In genomic region chr22:49510718-49511117, GRCh38 we compare ENCODE assay signal across 26 cellular contexts.
DNase-seq lines count a peak whose midpoint lies in the region; ATAC-seq and TF ChIP-seq lines count a peak whose summit lies in the region.
"Had no signal": no experiment of that assay in that cellular context is flagged by ENCODE, and none has a peak within 500 bp of the region (broad histone marks: within the 10 kb centered on the region; RNA-seq: fewer than 3 reads in every experiment).

No MANE protein-coding gene starts in this region.

- no peaks in the 10 kb centered on the region for H3K27me3 ChIP-seq in CD8-positive, alpha-beta memory T cell (ENCODE audit: insufficient read depth, low read length, poor library complexity, severe bottlenecking)
- H3K27me3 ChIP-seq: tibial artery had no signal

- H3K4me3 ChIP-seq in CD8-positive, alpha-beta memory T cell (ENCODE audit: low read length), result no peak overlapping the region
- H3K4me3 ChIP-seq in mucosa of descending colon, result no peak overlapping the region
- H3K4me3 ChIP-seq: gastrocnemius medialis, GM23248, prostate gland, tibial artery had no signal

- no peak for ATAC-seq in memory B cell (ENCODE audit: low read depth)
- no peak for ATAC-seq in mucosa of descending colon
- ATAC-seq: activated CD4-positive, CD25-positive, alpha-beta regulatory T cell treated with anti-CD3 and anti-CD28 coated beads, Interleukin-2, amount 50 U/mL, for 24 hours; gastrocnemius medialis; Panc1 had no signal

- POLR2A ChIA-PET in CD8-positive, alpha-beta memory T cell (lab: Charles Lee), result no interaction called here
- POLR2A ChIA-PET in activated CD4-positive, alpha-beta memory T cell treated with anti-CD3 and anti-CD28 coated beads, Interleukin-2, amount 10 ng/mL, durations not matched to agents 7 days and 5 days (lab: Charles Lee), result no interaction called here

- H3K9me3 Mint-ChIP-seq in T-helper 2 cell treated with Interferon-gamma antibody and Interleukin-4, amounts not matched to agents 5 μg/mL and 100 μg/mL, for 36 hours, result peaks cover 37% of the 10 kb centered on the region
- peaks cover 14 to 42% (median 29%) of the 10 kb centered on the region in 5 donors for H3K9me3 Mint-ChIP-seq in CD8-positive, alpha-beta memory T cell
- peaks cover 34% of the 10 kb centered on the region for H3K9me3 Mint-ChIP-seq in activated CD4-positive, alpha-beta memory T cell treated with anti-CD3 and anti-CD28 coated beads, Interleukin-2, amount 10 ng/mL, durations not matched to agents 7 days and 5 days
- peaks cover 13% of the 10 kb centered on the region for H3K9me3 Mint-ChIP-seq in memory B cell

- no peaks in the 10 kb centered on the region for H3K27me3 Mint-ChIP-seq in T-helper 2 cell treated with Interferon-gamma antibody and Interleukin-4, amounts not matched to agents 5 μg/mL and 100 μg/mL, for 36 hours (ENCODE audit: low read depth)
- no peaks in the 10 kb centered on the region for H3K27me3 Mint-ChIP-seq in CD8-positive, alpha-beta memory T cell
- H3K27me3 Mint-ChIP-seq in activated CD4-positive, alpha-beta memory T cell treated with anti-CD3 and anti-CD28 coated beads, Interleukin-2, amount 10 ng/mL, durations not matched to agents 7 days and 5 days, result no peaks in the 10 kb centered on the region
- no peaks in the 10 kb centered on the region for H3K27me3 Mint-ChIP-seq in memory B cell

- H3K9me3 ChIP-seq in CD8-positive, alpha-beta memory T cell (ENCODE audit: low read length), result peaks cover 8% of the 10 kb centered on the region
- H3K9me3 ChIP-seq in mucosa of descending colon, result peaks cover 10% of the 10 kb centered on the region
- H3K9me3 ChIP-seq: prostate gland had no signal

- TF ChIP-seq CTCF in mucosa of descending colon (IDR thresholded peaks at IDR 0.05), result no peak

- peak overlapping the region; percentile 85 for H3K27ac Mint-ChIP-seq in T-helper 2 cell treated with Interferon-gamma antibody and Interleukin-4, amounts not matched to agents 5 μg/mL and 100 μg/mL, for 36 hours
- H3K27ac Mint-ChIP-seq in CD8-positive, alpha-beta memory T cell, result peak overlapping the region in 7 of 8 donors; percentile 66 to 92 (median 82)
- H3K27ac Mint-ChIP-seq in activated CD4-positive, alpha-beta memory T cell treated with anti-CD3 and anti-CD28 coated beads, Interleukin-2, amount 10 ng/mL, durations not matched to agents 7 days and 5 days, result peak overlapping the region; percentile 84
- H3K27ac Mint-ChIP-seq in memory B cell, result peak overlapping the region; percentile 90

- peaks cover 16% of the 10 kb centered on the region for H3K4me1 ChIP-seq in CD8-positive, alpha-beta memory T cell (ENCODE audit: insufficient read depth, low read length)
- no peaks in the 10 kb centered on the region for H3K4me1 ChIP-seq in mucosa of descending colon (ENCODE audit: low read depth)
- H3K4me1 ChIP-seq: gastrocnemius medialis, prostate gland, tibial artery had no signal

- CTCF ChIA-PET in CD8-positive, alpha-beta memory T cell (lab: Charles Lee), result no interaction called here
- CTCF ChIA-PET in activated CD4-positive, alpha-beta memory T cell treated with anti-CD3 and anti-CD28 coated beads, Interleukin-2, amount 10 ng/mL, durations not matched to agents 7 days and 5 days (lab: Charles Lee), result no interaction called here

- H3K4me3 Mint-ChIP-seq in T-helper 2 cell treated with Interferon-gamma antibody and Interleukin-4, amounts not matched to agents 5 μg/mL and 100 μg/mL, for 36 hours, result no peak overlapping the region
- H3K4me3 Mint-ChIP-seq in CD8-positive, alpha-beta memory T cell, result no peak overlapping the region
- H3K4me3 Mint-ChIP-seq in activated CD4-positive, alpha-beta memory T cell treated with anti-CD3 and anti-CD28 coated beads, Interleukin-2, amount 10 ng/mL, durations not matched to agents 7 days and 5 days, result no peak overlapping the region
- no peak overlapping the region for H3K4me3 Mint-ChIP-seq in memory B cell

- no peak for DNase-seq in T-helper 2 cell treated with Interferon-gamma antibody and Interleukin-4, amounts not matched to agents 5 μg/mL and 100 μg/mL, for 36 hours (ENCODE audit: low spot score)
- no peak for DNase-seq in T-helper 2 cell
- no peak for DNase-seq in CD8-positive, alpha-beta memory T cell
- no peak for DNase-seq in activated CD4-positive, alpha-beta memory T cell treated with anti-CD3 and anti-CD28 coated beads, Interleukin-2, amount 10 ng/mL, durations not matched to agents 7 days and 5 days
- no peak for DNase-seq in memory B cell (ENCODE audit: low spot score in 2 of 2)
- DNase-seq in mucosa of descending colon, result no peak
- DNase-seq in NCI-H1105 (lab: John Stamatoyannopoulos, UW), result no peak
- DNase-seq in stimulated activated CD4-positive, alpha-beta T cell treated with anti-CD3 and anti-CD28 coated beads, Interleukin-4, amount 100 ng/mL, for 24 hours, result no peak
- DNase-seq: cerebellar nuclear complex; DMS153; gastrocnemius medialis; GM23248; left colon; mammary epithelial cell; NCI-H1048; NCI-H187; NCI-H524 treated with DMSO at 0.1 percent for 48 hours; NK-92 treated with Interleukin-12 subunit alpha and Interleukin-12 subunit beta, amount 100 ng/mL, for 24 hours; nucleus accumbens; SIG-M5; stimulated activated CD4-positive, alpha-beta T cell treated with anti-CD3 and anti-CD28 coated beads, Interleukin-15, amount 100 ng/mL, for 24 hours had no signal

- no peaks in the 10 kb centered on the region for H3K36me3 ChIP-seq in CD8-positive, alpha-beta memory T cell (ENCODE audit: insufficient read depth, low read length)
- no peaks in the 10 kb centered on the region for H3K36me3 ChIP-seq in mucosa of descending colon (ENCODE audit: low read depth)
- H3K36me3 ChIP-seq: gastrocnemius medialis, prostate gland, tibial artery had no signal

- no peak overlapping the region for H3K27ac ChIP-seq in CD8-positive, alpha-beta memory T cell (ENCODE audit: low read depth, low read length)
- H3K27ac ChIP-seq: 22Rv1, gastrocnemius medialis, GM23248, prostate gland, tibial artery had no signal

- H3K36me3 Mint-ChIP-seq in T-helper 2 cell treated with Interferon-gamma antibody and Interleukin-4, amounts not matched to agents 5 μg/mL and 100 μg/mL, for 36 hours (ENCODE audit: low read depth), result peaks cover 14% of the 10 kb centered on the region
- peaks cover 3 to 48% (median 3%) of the 10 kb centered on the region in 3 donors for H3K36me3 Mint-ChIP-seq in CD8-positive, alpha-beta memory T cell
- peaks cover 15% of the 10 kb centered on the region for H3K36me3 Mint-ChIP-seq in activated CD4-positive, alpha-beta memory T cell treated with anti-CD3 and anti-CD28 coated beads, Interleukin-2, amount 10 ng/mL, durations not matched to agents 7 days and 5 days (ENCODE audit: low read depth)
- H3K36me3 Mint-ChIP-seq in memory B cell, result peaks cover 31% of the 10 kb centered on the region

- peaks cover 3% of the 10 kb centered on the region for H3K4me1 Mint-ChIP-seq in T-helper 2 cell treated with Interferon-gamma antibody and Interleukin-4, amounts not matched to agents 5 μg/mL and 100 μg/mL, for 36 hours (ENCODE audit: low read depth)
- peaks cover 14 to 19% (median 17%) of the 10 kb centered on the region in 3 donors for H3K4me1 Mint-ChIP-seq in CD8-positive, alpha-beta memory T cell
- H3K4me1 Mint-ChIP-seq in activated CD4-positive, alpha-beta memory T cell treated with anti-CD3 and anti-CD28 coated beads, Interleukin-2, amount 10 ng/mL, durations not matched to agents 7 days and 5 days, result peaks cover 15% of the 10 kb centered on the region
- peaks cover 20% of the 10 kb centered on the region for H3K4me1 Mint-ChIP-seq in memory B cell

- intact Hi-C loops in mucosa of descending colon (cut with DNase I, micrococcal nuclease), result no loop called here
